ENCODE assay signal across 25 cellular contexts in genomic region chr4:138249132-138249531, GRCh38.
"Had no signal": no experiment of that assay in that cellular context is flagged by ENCODE, and none has a peak within 500 bp of the region (broad histone marks: within the 10 kb centered on the region; RNA-seq: fewer than 3 reads in every experiment).

No MANE protein-coding gene starts in this region.

- H3K4me3 Mint-ChIP-seq: activated CD4-positive, alpha-beta T cell treated with anti-CD3 and anti-CD28 coated beads, Interleukin-2, amount 10 ng/mL, durations not matched to agents 24 days and 14 days; activated CD8-positive, alpha-beta memory T cell treated with anti-CD3 and anti-CD28 coated beads, Interleukin-2, amount 10 ng/mL, durations not matched to agents 7 days and 5 days; activated naive CD4-positive, alpha-beta T cell treated with anti-CD3 and anti-CD28 coated beads, Interleukin-2, amount 50 U/mL, for 24 hours; activated T-cell treated with anti-CD3 and anti-CD28 coated beads, Interleukin-2, amount 50 U/mL, for 24 hours; activated T-helper 1 cell treated with anti-CD3 and anti-CD28 coated beads, Interleukin-12 subunit alpha, Interleukin-12 subunit beta, Interleukin-2, Interleukin-4 antibody, amounts not matched to agents 30 ng/mL and 10 ng/mL and 1 ng/mL, durations not matched to agents 14 hours and 24 hours and 36 hours; T-helper 1 cell treated with Interleukin-12 subunit alpha and Interleukin-12 subunit beta and Interleukin-4 antibody, amounts not matched to agents 30 μg/mL and 1 μg/mL, for 36 hours had no signal

- H3K27me3 Mint-ChIP-seq: activated naive CD4-positive, alpha-beta T cell treated with anti-CD3 and anti-CD28 coated beads, Interleukin-2, amount 50 U/mL, for 24 hours; activated T-cell treated with anti-CD3 and anti-CD28 coated beads, Interleukin-2, amount 50 U/mL, for 24 hours had no signal

- H3K36me3 Mint-ChIP-seq: activated CD8-positive, alpha-beta memory T cell treated with anti-CD3 and anti-CD28 coated beads, Interleukin-2, amount 10 ng/mL, durations not matched to agents 7 days and 5 days; activated naive CD4-positive, alpha-beta T cell treated with anti-CD3 and anti-CD28 coated beads, Interleukin-2, amount 50 U/mL, for 24 hours had no signal

- H3K4me1 Mint-ChIP-seq: activated CD4-positive, alpha-beta T cell treated with anti-CD3 and anti-CD28 coated beads, Interleukin-2, amount 10 ng/mL, durations not matched to agents 24 days and 14 days; activated CD8-positive, alpha-beta memory T cell treated with anti-CD3 and anti-CD28 coated beads, Interleukin-2, amount 10 ng/mL, durations not matched to agents 7 days and 5 days; activated naive CD4-positive, alpha-beta T cell treated with anti-CD3 and anti-CD28 coated beads, Interleukin-2, amount 50 U/mL, for 24 hours had no signal

- DNase-seq: activated CD4-positive, alpha-beta T cell treated with anti-CD3 and anti-CD28 coated beads, Interleukin-2, amount 10 ng/mL, durations not matched to agents 24 days and 14 days; activated CD4-positive, alpha-beta T cell treated with anti-CD3 and anti-CD28 coated beads, Interleukin-2, amount 50 U/mL, for 48 hours; activated CD4-positive, CD25-positive, alpha-beta regulatory T cell treated with anti-CD3 and anti-CD28 coated beads, Interleukin-2, amount 50 U/mL, for 72 hours; activated CD8-positive, alpha-beta memory T cell treated with anti-CD3 and anti-CD28 coated beads, Interleukin-2, amount 10 ng/mL, durations not matched to agents 7 days and 5 days; activated effector memory CD4-positive, alpha-beta T cell treated with Interleukin-2 at 50 U/mL for 16 hours; activated naive CD4-positive, alpha-beta T cell; activated T-cell treated with anti-CD3 and anti-CD28 coated beads, Interleukin-2, amount 50 U/mL, for 24 hours; aorta; caudate nucleus; NCI-H1092; NCI-H1417; NCI-H1930; NCI-H2107; NCI-H446; NCI-H524; NCI-H774; OCI-M1; RPMI8226; SJCRH30 had no signal

- H3K9me3 Mint-ChIP-seq: activated CD4-positive, alpha-beta T cell treated with anti-CD3 and anti-CD28 coated beads, Interleukin-2, amount 10 ng/mL, durations not matched to agents 24 days and 14 days; activated naive CD4-positive, alpha-beta T cell treated with anti-CD3 and anti-CD28 coated beads, Interleukin-2, amount 50 U/mL, for 24 hours; activated T-cell treated with anti-CD3 and anti-CD28 coated beads, Interleukin-2, amount 50 U/mL, for 24 hours; activated T-helper 1 cell treated with anti-CD3 and anti-CD28 coated beads, Interleukin-12 subunit alpha, Interleukin-12 subunit beta, Interleukin-2, Interleukin-4 antibody, amounts not matched to agents 30 ng/mL and 10 ng/mL and 1 ng/mL, durations not matched to agents 14 hours and 24 hours and 36 hours; T-helper 1 cell treated with Interleukin-12 subunit alpha and Interleukin-12 subunit beta and Interleukin-4 antibody, amounts not matched to agents 30 μg/mL and 1 μg/mL, for 36 hours had no signal

- H3K27ac Mint-ChIP-seq: activated CD4-positive, alpha-beta T cell treated with anti-CD3 and anti-CD28 coated beads, Interleukin-2, amount 10 ng/mL, durations not matched to agents 24 days and 14 days; activated CD8-positive, alpha-beta memory T cell treated with anti-CD3 and anti-CD28 coated beads, Interleukin-2, amount 10 ng/mL, durations not matched to agents 7 days and 5 days; activated naive CD4-positive, alpha-beta T cell treated with anti-CD3 and anti-CD28 coated beads, Interleukin-2, amount 50 U/mL, for 24 hours; activated T-cell treated with anti-CD3 and anti-CD28 coated beads, Interleukin-2, amount 50 U/mL, for 24 hours; activated T-helper 1 cell treated with anti-CD3 and anti-CD28 coated beads, Interleukin-12 subunit alpha, Interleukin-12 subunit beta, Interleukin-2, Interleukin-4 antibody, amounts not matched to agents 30 ng/mL and 10 ng/mL and 1 ng/mL, durations not matched to agents 14 hours and 24 hours and 36 hours; T-helper 1 cell treated with Interleukin-12 subunit alpha and Interleukin-12 subunit beta and Interleukin-4 antibody, amounts not matched to agents 30 μg/mL and 1 μg/mL, for 36 hours had no signal

- ATAC-seq: activated CD8-positive, alpha-beta memory T cell treated with anti-CD3 and anti-CD28 coated beads, Interleukin-2, amount 10 ng/mL, durations not matched to agents 7 days and 5 days; Panc1; Right ventricle myocardium inferior; SK-N-SH treated with all-trans-retinoic acid at 6 μM for 48 hours had no signal
